In genomic region chr3:171369156-171369555, GRCh38 we compare ENCODE assay signal across 17 cellular contexts.
DNase-seq lines count a peak whose midpoint lies in the region; ATAC-seq and TF ChIP-seq lines count a peak whose summit lies in the region.
"Had no signal": no experiment of that assay in that cellular context is flagged by ENCODE, and none has a peak within 500 bp of the region (broad histone marks: within the 10 kb centered on the region; RNA-seq: fewer than 3 reads in every experiment).

No MANE protein-coding gene starts in this region.

- H3K27ac Mint-ChIP-seq in T-helper 17 cell = peak overlapping the region; percentile 49
- H3K27ac Mint-ChIP-seq: B cell; CD4-positive, alpha-beta T cell; CD8-positive, alpha-beta T cell had no signal

- H3K36me3 ChIP-seq in HCT116 (ENCODE audit: control insufficient read depth in 1 of 2, insufficient read depth in 2 of 2, low read length in 2 of 2) = no peaks in the 10 kb centered on the region
- H3K36me3 ChIP-seq: BLaER1 treated with 17β-estradiol and CSF1 and Interleukin-3, amounts not matched to agents 10 nM and 100 nM had no signal

- H2AFZ ChIP-seq in HCT116 (ENCODE audit: low read depth, low read length, poor library complexity, severe bottlenecking) = no peak overlapping the region

- H3K27me3 ChIP-seq in HCT116 (ENCODE audit: insufficient read depth, low read length) = no peaks in the 10 kb centered on the region
- H3K27me3 ChIP-seq: BLaER1 treated with 17β-estradiol and CSF1 and Interleukin-3, amounts not matched to agents 10 nM and 100 nM had no signal

- RAD21 ChIA-PET in HCT116 (lab: Charles Lee; ENCODE audit: low non-redundant PET in 1 of 2, low total read pairs in 2 of 2, uncharacterized antibody in 2 of 2, unreplicated experiment in 2 of 2) = no interaction called here

- no peaks in the 10 kb centered on the region for H3K9me3 ChIP-seq in HCT116 (ENCODE audit: control insufficient read depth in 1 of 2, insufficient read depth in 1 of 2, low read depth in 1 of 2, low read length in 2 of 2)
- no peaks in the 10 kb centered on the region for H3K9me3 ChIP-seq in T-helper 17 cell (ENCODE audit: control insufficient read depth, low read length, poor library complexity, severe bottlenecking)
- H3K9me3 ChIP-seq: A549; BLaER1 treated with 17β-estradiol and CSF1 and Interleukin-3, amounts not matched to agents 10 nM and 100 nM; Caco-2 had no signal

- no peaks in the 10 kb centered on the region for H3K27me3 Mint-ChIP-seq in T-helper 17 cell
- H3K27me3 Mint-ChIP-seq: B cell; CD4-positive, alpha-beta T cell had no signal

- no peak for DNase-seq in HCT116 (ENCODE audit: low read depth, low spot score)
- no peak for DNase-seq in T-helper 17 cell
- DNase-seq in 8988T = no peak
- DNase-seq in activated effector memory CD4-positive, alpha-beta T cell treated with anti-CD3 and anti-CD28 coated beads, Interleukin-2, amount 50 U/mL, for 16 hours = no peak
- no peak for DNase-seq in Right ventricle myocardium inferior (ENCODE audit: missing footprints)
- DNase-seq: AML-193; Caco-2; Calu3; CD4-positive, alpha-beta T cell; CD8-positive, alpha-beta T cell; DMS79 treated with DMSO at 0.1 percent for 48 hours; GF-D8 had no signal

- no peak overlapping the region for H3K4me3 ChIP-seq in HCT116 (replicated peaks in 1 of 2; ENCODE audit: low read depth in 1 of 2, low read length in 2 of 2)
- H3K4me3 ChIP-seq: A549; BLaER1 treated with 17β-estradiol and CSF1 and Interleukin-3, amounts not matched to agents 10 nM and 100 nM had no signal

- H3K4me3 Mint-ChIP-seq in T-helper 17 cell = no peak overlapping the region
- H3K4me3 Mint-ChIP-seq: B cell; CD4-positive, alpha-beta T cell; CD8-positive, alpha-beta T cell had no signal

- no peak for TF ChIP-seq RAD21 in HCT116 (IDR thresholded peaks at IDR 0.05; ENCODE audit: low read depth)

- H3K4me1 Mint-ChIP-seq in T-helper 17 cell = peaks cover 27% of the 10 kb centered on the region
- H3K4me1 Mint-ChIP-seq: B cell had no signal

- intact Hi-C loops in HCT116 (cut with micrococcal nuclease) (no loop called here), Right ventricle myocardium inferior (cut with DNase I) (no loop called here)

- BruUV-seq in HCT116 (replicated peaks; lab: Mats Ljungman, UMichigan) = TSS peak; percentile 26

- H3K9me2 ChIP-seq in HCT116 (ENCODE audit: insufficient read depth) = no peaks in the 10 kb centered on the region

- TF ChIP-seq POLR2A in HCT116 (IDR thresholded peaks at IDR 0.05; ENCODE audit: borderline replicate concordance, extremely low read depth, insufficient read depth, insufficient read length) = no peak

- H3K4me1 ChIP-seq in HCT116 (ENCODE audit: control insufficient read depth in 1 of 2, insufficient read depth in 2 of 2, low read length in 2 of 2) = peaks cover 0 to 10% of the 10 kb centered on the region in 2 experiments; a peak in 2 of 4 replicates

- TF ChIP-seq CTCF in HCT116 (IDR thresholded peaks at IDR 0.05 in 2 of 3, conservative IDR thresholded peaks at IDR 0.05 in 1 of 3; ENCODE audit: borderline replicate concordance in 1 of 3, insufficient read depth in 1 of 3, low read depth in 2 of 3, low read length in 2 of 3) = no peak

- CTCF ChIA-PET in HCT116 (lab: Charles Lee) = no interaction called here

- ATAC-seq in HCT116 = no peak
- no peak for ATAC-seq in T-helper 17 cell
- peak; percentile 55 for ATAC-seq in esophagus mucosa
- no peak for ATAC-seq in Right ventricle myocardium inferior
- ATAC-seq: A549; CD8-positive, alpha-beta T cell had no signal

- H3K27ac ChIP-seq in HCT116 (ENCODE audit: low read depth, low read length) = no peak overlapping the region
- H3K27ac ChIP-seq: A549; BLaER1 treated with 17β-estradiol and CSF1 and Interleukin-3, amounts not matched to agents 10 nM and 100 nM; C4-2B had no signal

- no peak overlapping the region for H3K4me2 ChIP-seq in HCT116 (ENCODE audit: low read length)
- H3K4me2 ChIP-seq: A549; BLaER1 treated with 17β-estradiol and CSF1 and Interleukin-3, amounts not matched to agents 10 nM and 100 nM had no signal

- POLR2A ChIA-PET in HCT116 (lab: Charles Lee) = no interaction called here

- H3K9ac ChIP-seq in HCT116 (ENCODE audit: low read length) = no peak overlapping the region
- H3K9ac ChIP-seq: BLaER1 treated with 17β-estradiol and CSF1 and Interleukin-3, amounts not matched to agents 10 nM and 100 nM had no signal

- no peaks in the 10 kb centered on the region for H4K20me1 ChIP-seq in HCT116 (ENCODE audit: insufficient read depth)
- H4K20me1 ChIP-seq: BLaER1 treated with 17β-estradiol and CSF1 and Interleukin-3, amounts not matched to agents 10 nM and 100 nM had no signal

- H3K79me2 ChIP-seq in HCT116 (ENCODE audit: insufficient read depth, low read length) = no peaks in the 10 kb centered on the region

- H3K36me3 Mint-ChIP-seq in T-helper 17 cell (ENCODE audit: low read depth) = no peaks in the 10 kb centered on the region

TF ChIP-seq in HCT116, 20 proteins besides CTCF, POLR2A, EP300 and RAD21:
- no peak for TF ChIP-seq FOSL1 (IDR thresholded peaks at IDR 0.05; ENCODE audit: low read depth)
- no peak for TF ChIP-seq SIN3A (IDR thresholded peaks at IDR 0.05; ENCODE audit: low read depth)
- no peak for TF ChIP-seq EGR1 (IDR thresholded peaks at IDR 0.05; ENCODE audit: low read depth)
- no peak for TF ChIP-seq JUND (IDR thresholded peaks at IDR 0.05)
- no peak for TF ChIP-seq ZFX (IDR thresholded peaks at IDR 0.05)
- TF ChIP-seq EZH2phosphoT487 (IDR thresholded peaks at IDR 0.05; ENCODE audit: borderline replicate concordance) = no peak
- TF ChIP-seq REST (IDR thresholded peaks at IDR 0.05; ENCODE audit: low read depth) = no peak
- no peak for TF ChIP-seq MAX (IDR thresholded peaks at IDR 0.05)
- no peak for TF ChIP-seq SP1 (IDR thresholded peaks at IDR 0.05; ENCODE audit: low read depth)
- TF ChIP-seq ELF1 (IDR thresholded peaks at IDR 0.05; ENCODE audit: borderline replicate concordance, low read depth) = no peak
TF ChIP-seq in HCT116: peak in this region for 0.
